Comparison of ENCODE assay signal across 8 cellular contexts in the genomic region with DNA sequence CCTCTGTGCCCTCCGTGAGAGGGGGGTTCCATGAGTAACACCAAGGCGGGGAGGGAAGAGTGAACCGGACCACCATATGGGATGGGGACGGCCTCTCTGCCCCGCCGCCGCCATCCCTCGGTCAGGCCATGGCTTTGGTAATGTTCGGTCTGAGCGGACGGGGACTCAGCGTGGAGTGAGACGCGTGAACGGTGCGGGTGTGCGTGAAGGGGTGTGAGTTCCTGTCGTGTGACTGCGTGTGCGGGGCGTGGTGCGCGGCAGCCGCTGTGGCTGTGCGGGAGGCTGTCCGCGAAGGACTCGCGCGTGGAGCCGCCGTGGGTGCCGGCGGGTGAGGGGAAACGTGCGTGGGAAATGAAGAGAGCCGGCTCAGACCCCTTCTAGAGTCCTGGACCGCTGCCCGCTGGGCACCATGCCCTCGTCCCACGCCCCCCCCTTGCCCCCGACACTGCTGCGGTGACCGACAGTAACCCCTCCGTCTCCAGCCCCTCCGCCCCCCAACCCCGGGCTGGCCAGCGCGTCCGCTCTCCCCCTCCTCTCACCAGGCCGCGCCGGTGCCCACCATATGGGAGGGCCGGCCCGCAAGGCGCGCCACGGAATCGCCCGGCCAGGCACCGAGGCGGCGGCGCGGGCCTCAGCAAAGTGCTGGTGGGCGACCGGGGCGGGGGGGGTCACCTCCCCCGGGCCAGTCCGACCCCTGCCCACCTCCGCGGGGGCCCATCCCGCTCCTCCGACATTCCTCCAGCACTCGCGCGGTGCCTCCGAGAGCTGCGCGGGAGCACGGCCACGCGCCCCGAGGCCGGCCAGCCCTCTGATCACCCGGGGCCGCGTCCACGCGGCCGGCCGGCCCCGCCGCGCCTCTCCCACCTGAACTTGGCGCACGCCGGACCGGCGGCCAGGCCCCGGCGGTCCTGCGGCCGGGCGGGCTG. TPM values are rescaled to one million over a fixed set of nuclear protein-coding genes. Genes with fewer than 3 reads are reported as not detected.
DNase-seq lines count a peak whose midpoint lies in the region; ATAC-seq, FAIRE-seq and TF ChIP-seq lines count a peak whose summit lies in the region.

No MANE protein-coding gene starts in this region.

- DNase-seq in A673 (ENCODE audit: low spot score): no peak
- DNase-seq in activated T-cell treated with anti-CD3 and anti-CD28 coated beads, Interleukin-2, amount 50 U/mL, for 24 hours: peak; percentile 33
- peak; percentile 69 for DNase-seq in Right ventricle myocardium superior
- DNase-seq in pancreas: peak; percentile 50 to 88 (median 74)
- no peak for DNase-seq in NCI-H2171 (lab: John Stamatoyannopoulos, UW)
- no peak for DNase-seq in NCI-H1417 treated with DMSO at 0.1 percent for 48 hours (lab: John Stamatoyannopoulos, UW)
- no peak for DNase-seq in NCI-H1092 treated with DMSO at 0.1 percent for 48 hours (lab: John Stamatoyannopoulos, UW)

- H3K4me1 ChIP-seq in A673 (ENCODE audit: insufficient read depth, low read length, poor library complexity, severe bottlenecking): peaks cover 28% of the 10 kb centered on the region
- peaks cover 4 to 18% (median 15%) of the 10 kb centered on the region in 3 donors for H3K4me1 ChIP-seq in pancreas

- H3K9me3 Mint-ChIP-seq in activated T-cell treated with anti-CD3 and anti-CD28 coated beads, Interleukin-2, amount 50 U/mL, for 24 hours: no peaks in the 10 kb centered on the region

- H3K9me3 ChIP-seq in A673 (ENCODE audit: low read depth, low read length, poor library complexity, severe bottlenecking): no peaks in the 10 kb centered on the region
- no peaks in the 10 kb centered on the region for H3K9me3 ChIP-seq in pancreas

- no peaks in the 10 kb centered on the region for H3K27me3 ChIP-seq in A673 (replicated peaks; ENCODE audit: insufficient read depth, low read depth, low read length, poor library complexity)
- no peaks in the 10 kb centered on the region for H3K27me3 ChIP-seq in pancreas

- intact Hi-C loops in A673 (cut with micrococcal nuclease; ENCODE audit: unreplicated experiment) (loop anchor here (5.0 kb wide), 2 partner anchors 64 to 116 kb away; no protein-coding TSS in a partner anchor), Right ventricle myocardium superior (cut with DNase I) (loop anchor here (5.0 kb wide), 1 partner anchor 94 kb away; no protein-coding TSS in a partner anchor), pancreas (cut with DNase I) (loop anchor here in 1 of 3 donors (2.0 kb wide), 1 partner anchor 86 kb away; no protein-coding TSS in a partner anchor)

- no peaks in the 10 kb centered on the region for H3K36me3 Mint-ChIP-seq in activated T-cell treated with anti-CD3 and anti-CD28 coated beads, Interleukin-2, amount 50 U/mL, for 24 hours (ENCODE audit: low read depth)

- WGBS in pancreas, 2 donors: 0% methylated on average over 72 to 105 of the region's 105 CpGs

- H3K4me3 ChIP-seq in A673 (ENCODE audit: low read depth, low read length, poor library complexity, severe bottlenecking): peak overlapping the region; percentile 77
- peak overlapping the region; percentile 63 to 95 (median 88) for H3K4me3 ChIP-seq in pancreas

- POLR2A ChIA-PET in A673 (lab: Charles Lee; ENCODE audit: low non-redundant PET): no interaction called here

- CTCF ChIA-PET in A673 (lab: Charles Lee): no interaction called here

- peaks cover 19% of the 10 kb centered on the region for H3K36me3 ChIP-seq in A673 (ENCODE audit: insufficient read depth, low read length, poor library complexity, severe bottlenecking)
- peaks cover 0 to 9% (median 3%) of the 10 kb centered on the region in 3 donors for H3K36me3 ChIP-seq in pancreas

- BruUV-seq in A673 (replicated peaks; lab: Mats Ljungman, UMichigan): no TSS peak

- H3K27ac ChIP-seq in A673 (ENCODE audit: low read depth, low read length, poor library complexity, severe bottlenecking): peak overlapping the region; percentile 83
- H3K27ac ChIP-seq in pancreas: peak overlapping the region; percentile 96 to 99 (median 98)

- H3K27ac Mint-ChIP-seq in activated T-cell treated with anti-CD3 and anti-CD28 coated beads, Interleukin-2, amount 50 U/mL, for 24 hours: peak overlapping the region; percentile 51

- H3K27me3 Mint-ChIP-seq in activated T-cell treated with anti-CD3 and anti-CD28 coated beads, Interleukin-2, amount 50 U/mL, for 24 hours: peaks cover 47% of the 10 kb centered on the region

- TF ChIP-seq CTCF in A673 (conservative IDR thresholded peaks at IDR 0.05; ENCODE audit: low read depth, low read length) (no peak), pancreas (IDR thresholded peaks at IDR 0.05) (no peak)

- peak overlapping the region; percentile 76 for H3K4me3 Mint-ChIP-seq in activated T-cell treated with anti-CD3 and anti-CD28 coated beads, Interleukin-2, amount 50 U/mL, for 24 hours

- ATAC-seq in GM19455 (IDR thresholded peaks at IDR 0.05; ENCODE audit: unreplicated experiment) (peak; percentile 19), Right ventricle myocardium superior (ENCODE audit: poor library complexity) (peak; percentile 18), pancreas (peak; percentile 20 to 26 (median 22))

- no peak for FAIRE-seq in pancreas (lab: Jason Lieb, UNC)

- H3K4me1 Mint-ChIP-seq in activated T-cell treated with anti-CD3 and anti-CD28 coated beads, Interleukin-2, amount 50 U/mL, for 24 hours (ENCODE audit: low read depth): peaks cover 15% of the 10 kb centered on the region

RNA-seq across cellular contexts. Expression of a gene that starts 0.6 kb away (rescaled TPM):
- 32.1 and 32.6 TPM in 2 replicates for total RNA-seq in A673 (2021)
- 34.0 TPM for total RNA-seq in Right ventricle myocardium superior
- 10 to 100 TPM; 15.2 to 38.3 (median 30.6) TPM for total RNA-seq in pancreas
- 10 to 100 TPM; 11.3 to 27.1 TPM for polyA plus RNA-seq in pancreas

RNA-seq across cellular contexts. Expression of a gene that starts 38.1 kb away (rescaled TPM):
- total RNA-seq in A673 (2021) (not detected in 2 replicates), Right ventricle myocardium superior (not detected), pancreas (not detected)
- polyA plus RNA-seq in pancreas: not detected

Comparison
In these comparisons a context has a peak if more than half of its experiments do, and no peak if none do; other contexts are left out.
1. DNase-seq: peak in activated T-cell treated with anti-CD3 and anti-CD28 coated beads, Interleukin-2, amount 50 U/mL, for 24 hours (single experiment), Right ventricle myocardium superior (single experiment) and pancreas (6 of 6); none in A673 (single experiment), NCI-H2171 (single experiment), NCI-H1417 treated with DMSO at 0.1 percent for 48 hours (single experiment) and NCI-H1092 treated with DMSO at 0.1 percent for 48 hours (single experiment).
2. Peak in every context shown above with its lines, with median percentiles within 50 percentile points of each other: ATAC-seq.